ENCODE assay signal across 2 cellular contexts in the genomic region with DNA sequence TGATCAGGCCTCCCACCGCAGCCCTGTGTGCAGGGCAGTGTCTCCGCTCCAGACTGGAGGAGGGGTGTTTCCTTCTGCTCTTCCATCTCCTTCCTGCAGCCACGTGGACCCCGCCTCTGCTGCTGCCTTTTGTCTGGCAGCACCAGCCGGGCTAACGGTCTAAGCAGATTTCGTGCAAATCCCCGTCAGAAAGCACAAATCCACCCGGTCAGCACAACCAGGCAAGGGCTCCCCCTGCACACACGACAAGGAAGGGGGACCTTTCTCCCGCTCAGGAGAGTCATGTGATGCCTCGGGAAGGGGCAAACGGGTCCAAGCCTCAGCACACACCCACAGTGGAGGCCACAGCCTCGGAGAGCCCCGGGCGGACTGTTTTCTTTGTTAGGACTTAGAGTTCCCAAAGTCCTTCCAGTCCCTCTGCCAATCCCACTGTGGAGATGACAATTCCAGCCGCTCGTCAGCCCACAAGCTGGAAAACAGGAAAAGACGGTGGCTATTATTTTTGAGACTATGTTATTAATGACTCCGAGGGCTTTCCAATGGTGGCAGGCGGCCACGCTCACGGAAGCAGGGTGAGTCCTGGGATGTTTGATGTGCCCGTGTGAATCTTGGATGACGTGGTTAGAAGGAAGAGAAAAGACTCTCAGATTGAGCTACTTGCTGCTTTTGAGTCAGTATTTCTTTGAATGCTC.
TF ChIP-seq lines count a peak whose summit lies in the region.

No MANE protein-coding gene starts in this region.

TF ChIP-seq in HepG2, 621 proteins besides CTCF, POLR2A, EP300 and RAD21:
- TF ChIP-seq ZNF20 (CRISPR knock-in tag; IDR thresholded peaks at IDR 0.05): no peak
- TF ChIP-seq, protein P1, sequence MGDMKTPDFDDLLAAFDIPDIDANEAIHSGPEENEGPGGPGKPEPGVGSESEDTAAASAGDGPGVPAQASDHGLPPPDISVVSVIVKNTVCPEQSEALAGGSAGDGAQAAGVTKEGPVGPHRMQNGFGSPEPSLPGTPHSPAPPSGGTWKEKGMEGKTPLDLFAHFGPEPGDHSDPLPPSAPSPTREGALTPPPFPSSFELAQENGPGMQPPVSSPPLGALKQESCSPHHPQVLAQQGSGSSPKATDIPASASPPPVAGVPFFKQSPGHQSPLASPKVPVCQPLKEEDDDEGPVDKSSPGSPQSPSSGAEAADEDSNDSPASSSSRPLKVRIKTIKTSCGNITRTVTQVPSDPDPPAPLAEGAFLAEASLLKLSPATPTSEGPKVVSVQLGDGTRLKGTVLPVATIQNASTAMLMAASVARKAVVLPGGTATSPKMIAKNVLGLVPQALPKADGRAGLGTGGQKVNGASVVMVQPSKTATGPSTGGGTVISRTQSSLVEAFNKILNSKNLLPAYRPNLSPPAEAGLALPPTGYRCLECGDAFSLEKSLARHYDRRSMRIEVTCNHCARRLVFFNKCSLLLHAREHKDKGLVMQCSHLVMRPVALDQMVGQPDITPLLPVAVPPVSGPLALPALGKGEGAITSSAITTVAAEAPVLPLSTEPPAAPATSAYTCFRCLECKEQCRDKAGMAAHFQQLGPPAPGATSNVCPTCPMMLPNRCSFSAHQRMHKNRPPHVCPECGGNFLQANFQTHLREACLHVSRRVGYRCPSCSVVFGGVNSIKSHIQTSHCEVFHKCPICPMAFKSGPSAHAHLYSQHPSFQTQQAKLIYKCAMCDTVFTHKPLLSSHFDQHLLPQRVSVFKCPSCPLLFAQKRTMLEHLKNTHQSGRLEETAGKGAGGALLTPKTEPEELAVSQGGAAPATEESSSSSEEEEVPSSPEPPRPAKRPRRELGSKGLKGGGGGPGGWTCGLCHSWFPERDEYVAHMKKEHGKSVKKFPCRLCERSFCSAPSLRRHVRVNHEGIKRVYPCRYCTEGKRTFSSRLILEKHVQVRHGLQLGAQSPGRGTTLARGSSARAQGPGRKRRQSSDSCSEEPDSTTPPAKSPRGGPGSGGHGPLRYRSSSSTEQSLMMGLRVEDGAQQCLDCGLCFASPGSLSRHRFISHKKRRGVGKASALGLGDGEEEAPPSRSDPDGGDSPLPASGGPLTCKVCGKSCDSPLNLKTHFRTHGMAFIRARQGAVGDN (CRISPR knock-in tag; IDR thresholded peaks at IDR 0.05): peak; percentile 32
- TF ChIP-seq ZNF3 (CRISPR knock-in tag; IDR thresholded peaks at IDR 0.05): no peak
- TF ChIP-seq, protein P2, sequence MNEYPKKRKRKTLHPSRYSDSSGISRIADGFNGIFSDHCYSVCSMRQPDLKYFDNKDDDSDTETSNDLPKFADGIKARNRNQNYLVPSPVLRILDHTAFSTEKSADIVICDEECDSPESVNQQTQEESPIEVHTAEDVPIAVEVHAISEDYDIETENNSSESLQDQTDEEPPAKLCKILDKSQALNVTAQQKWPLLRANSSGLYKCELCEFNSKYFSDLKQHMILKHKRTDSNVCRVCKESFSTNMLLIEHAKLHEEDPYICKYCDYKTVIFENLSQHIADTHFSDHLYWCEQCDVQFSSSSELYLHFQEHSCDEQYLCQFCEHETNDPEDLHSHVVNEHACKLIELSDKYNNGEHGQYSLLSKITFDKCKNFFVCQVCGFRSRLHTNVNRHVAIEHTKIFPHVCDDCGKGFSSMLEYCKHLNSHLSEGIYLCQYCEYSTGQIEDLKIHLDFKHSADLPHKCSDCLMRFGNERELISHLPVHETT (CRISPR knock-in tag; conservative IDR thresholded peaks at IDR 0.05): no peak
- TF ChIP-seq TOPORS (CRISPR knock-in tag; IDR thresholded peaks at IDR 0.05): no peak
- 0 out of 4 replicates have a peak, but pooled peaks of 1 of the 2 experiments have one; percentile 23 for TF ChIP-seq MAFK (conservative IDR thresholded peaks at IDR 0.05 in 1 of 2, IDR thresholded peaks at IDR 0.05 in 1 of 2; ENCODE audit: low read length in 2 of 2)
- TF ChIP-seq FOXK1 (CRISPR knock-in tag; IDR thresholded peaks at IDR 0.05; ENCODE audit: borderline replicate concordance, low read depth): no peak
- no peak for TF ChIP-seq TBX2 (CRISPR knock-in tag; IDR thresholded peaks at IDR 0.05; ENCODE audit: borderline replicate concordance)
- TF ChIP-seq, protein P3, sequence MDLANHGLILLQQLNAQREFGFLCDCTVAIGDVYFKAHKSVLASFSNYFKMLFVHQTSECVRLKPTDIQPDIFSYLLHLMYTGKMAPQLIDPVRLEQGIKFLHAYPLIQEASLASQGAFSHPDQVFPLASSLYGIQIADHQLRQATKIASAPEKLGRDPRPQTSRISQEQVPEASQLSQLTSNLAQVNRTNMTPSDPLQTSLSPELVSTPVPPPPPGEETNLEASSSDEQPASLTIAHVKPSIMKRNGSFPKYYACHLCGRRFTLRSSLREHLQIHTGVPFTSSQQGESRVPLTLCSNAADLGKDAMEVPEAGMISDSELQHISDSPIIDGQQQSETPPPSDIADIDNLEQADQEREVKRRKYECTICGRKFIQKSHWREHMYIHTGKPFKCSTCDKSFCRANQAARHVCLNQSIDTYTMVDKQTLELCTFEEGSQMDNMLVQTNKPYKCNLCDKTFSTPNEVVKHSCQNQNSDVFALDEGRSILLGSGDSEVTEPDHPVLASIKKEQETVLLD (CRISPR knock-in tag; IDR thresholded peaks at IDR 0.05; ENCODE audit: low read depth): no peak
- no peak for TF ChIP-seq SMYD3 (CRISPR knock-in tag; IDR thresholded peaks at IDR 0.05)
- no peak for TF ChIP-seq HNRNPH1 (optimal IDR thresholded peaks at IDR 0.05; ENCODE audit: low read depth, low read length)

TF ChIP-seq in SK-N-SH, 30 proteins besides CTCF, POLR2A, EP300 and RAD21:
- TF ChIP-seq, protein P4, sequence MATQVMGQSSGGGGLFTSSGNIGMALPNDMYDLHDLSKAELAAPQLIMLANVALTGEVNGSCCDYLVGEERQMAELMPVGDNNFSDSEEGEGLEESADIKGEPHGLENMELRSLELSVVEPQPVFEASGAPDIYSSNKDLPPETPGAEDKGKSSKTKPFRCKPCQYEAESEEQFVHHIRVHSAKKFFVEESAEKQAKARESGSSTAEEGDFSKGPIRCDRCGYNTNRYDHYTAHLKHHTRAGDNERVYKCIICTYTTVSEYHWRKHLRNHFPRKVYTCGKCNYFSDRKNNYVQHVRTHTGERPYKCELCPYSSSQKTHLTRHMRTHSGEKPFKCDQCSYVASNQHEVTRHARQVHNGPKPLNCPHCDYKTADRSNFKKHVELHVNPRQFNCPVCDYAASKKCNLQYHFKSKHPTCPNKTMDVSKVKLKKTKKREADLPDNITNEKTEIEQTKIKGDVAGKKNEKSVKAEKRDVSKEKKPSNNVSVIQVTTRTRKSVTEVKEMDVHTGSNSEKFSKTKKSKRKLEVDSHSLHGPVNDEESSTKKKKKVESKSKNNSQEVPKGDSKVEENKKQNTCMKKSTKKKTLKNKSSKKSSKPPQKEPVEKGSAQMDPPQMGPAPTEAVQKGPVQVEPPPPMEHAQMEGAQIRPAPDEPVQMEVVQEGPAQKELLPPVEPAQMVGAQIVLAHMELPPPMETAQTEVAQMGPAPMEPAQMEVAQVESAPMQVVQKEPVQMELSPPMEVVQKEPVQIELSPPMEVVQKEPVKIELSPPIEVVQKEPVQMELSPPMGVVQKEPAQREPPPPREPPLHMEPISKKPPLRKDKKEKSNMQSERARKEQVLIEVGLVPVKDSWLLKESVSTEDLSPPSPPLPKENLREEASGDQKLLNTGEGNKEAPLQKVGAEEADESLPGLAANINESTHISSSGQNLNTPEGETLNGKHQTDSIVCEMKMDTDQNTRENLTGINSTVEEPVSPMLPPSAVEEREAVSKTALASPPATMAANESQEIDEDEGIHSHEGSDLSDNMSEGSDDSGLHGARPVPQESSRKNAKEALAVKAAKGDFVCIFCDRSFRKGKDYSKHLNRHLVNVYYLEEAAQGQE (IDR thresholded peaks at IDR 0.05; ENCODE audit: low read depth, low read length): no peak
- TF ChIP-seq NRF1 (IDR thresholded peaks at IDR 0.05; ENCODE audit: low read depth, low read length): no peak
- TF ChIP-seq SMC3 (IDR thresholded peaks at IDR 0.05; ENCODE audit: low read depth, low read length): no peak
